In the genomic region with DNA sequence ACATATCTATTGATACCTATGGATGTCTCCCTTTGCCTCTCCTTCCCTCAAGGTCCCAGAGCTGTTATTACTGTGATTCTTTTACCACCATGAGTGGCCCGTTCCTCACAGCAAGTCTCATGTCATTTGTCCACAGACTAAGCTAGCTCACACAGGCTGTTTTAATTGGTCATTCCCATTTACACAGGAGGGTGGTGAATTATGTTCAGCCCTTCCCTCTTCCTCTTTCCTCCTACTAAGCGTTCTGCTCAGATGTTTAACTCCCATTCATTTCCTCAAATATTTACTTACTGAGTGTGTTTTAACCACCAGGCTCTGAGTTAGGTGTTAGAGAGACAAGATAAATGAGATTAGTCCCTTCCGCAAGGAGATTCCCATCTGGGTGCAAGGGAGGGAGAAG, we compare ENCODE assay signal across 24 cellular contexts.
DNase-seq lines count a peak whose midpoint lies in the region; TF ChIP-seq lines count a peak whose summit lies in the region.
"Had no signal": no experiment of that assay in that cellular context is flagged by ENCODE, and none has a peak within 500 bp of the region (broad histone marks: within the 10 kb centered on the region; RNA-seq: fewer than 3 reads in every experiment).

No MANE protein-coding gene starts in this region.

- H3K9me3 Mint-ChIP-seq in endodermal cell (peaks cover 4% of the 10 kb centered on the region), neural crest cell (peaks cover 12% of the 10 kb centered on the region)

- H3K27ac Mint-ChIP-seq in endodermal cell, result no peak overlapping the region
- H3K27ac Mint-ChIP-seq in neural crest cell (ENCODE audit: unreplicated experiment), result peak overlapping the region; percentile 28
- H3K27ac Mint-ChIP-seq: B cell, CD14-positive monocyte, GM23338 had no signal

- no peak for TF ChIP-seq CTCF in endodermal cell (conservative IDR thresholded peaks at IDR 0.05)
- TF ChIP-seq CTCF in neural crest cell (conservative IDR thresholded peaks at IDR 0.05), result no peak

- no peaks in the 10 kb centered on the region for H3K27me3 Mint-ChIP-seq in endodermal cell (ENCODE audit: insufficient read depth)
- H3K27me3 Mint-ChIP-seq in neural crest cell (ENCODE audit: low read depth), result no peaks in the 10 kb centered on the region
- H3K27me3 Mint-ChIP-seq: B cell had no signal

- no peaks in the 10 kb centered on the region for H3K27me3 ChIP-seq in endodermal cell (ENCODE audit: control insufficient read depth, insufficient read depth, low read length, poor library complexity, severe bottlenecking)
- H3K27me3 ChIP-seq in MG63, result no peaks in the 10 kb centered on the region
- no peaks in the 10 kb centered on the region for H3K27me3 ChIP-seq in H7 (ENCODE audit: control insufficient read depth, insufficient read depth, low read length)
- H3K27me3 ChIP-seq: SJSA1 had no signal

- H3K4me1 Mint-ChIP-seq in endodermal cell (peaks cover 33% of the 10 kb centered on the region), neural crest cell (peaks cover 9% of the 10 kb centered on the region)
- H3K4me1 Mint-ChIP-seq: B cell, CD14-positive monocyte, GM23338 had no signal

- peak; percentile 57 for DNase-seq in DMS153 (lab: John Stamatoyannopoulos, UW)
- peak; percentile 75 for DNase-seq in NCI-H69 (lab: John Stamatoyannopoulos, UW)
- no peak for DNase-seq in endodermal cell
- DNase-seq in neural crest cell (ENCODE audit: low read depth, low spot score), result no peak
- DNase-seq in MG63, result no peak
- DNase-seq in NCI-H2227 (lab: John Stamatoyannopoulos, UW; ENCODE audit: unreplicated experiment), result no peak
- no peak for DNase-seq in caudate nucleus (lab: John Stamatoyannopoulos, UW)
- DNase-seq in H7, result no peak
- DNase-seq: DND-41, HCEC 1CT, MM.1S, NCI-H1048, NCI-H1417 treated with DMSO at 0.1 percent for 48 hours, NCI-H2171, NCI-H446, NCI-H526 treated with DMSO at 0.1 percent for 48 hours had no signal

- peak overlapping the region; percentile 65 for H3K27ac ChIP-seq in endodermal cell (ENCODE audit: low read depth, low read length)
- H3K27ac ChIP-seq in caudate nucleus (ENCODE audit: low read depth, low read length), result no peak overlapping the region
- H3K27ac ChIP-seq: A549, HL-60, SJSA1 had no signal

- H3K4me3 Mint-ChIP-seq in endodermal cell, result no peak overlapping the region
- H3K4me3 Mint-ChIP-seq in neural crest cell, result no peak overlapping the region
- H3K4me3 Mint-ChIP-seq: B cell, CD14-positive monocyte, GM23338 had no signal

- 64 to 94% methylated on average over 2 to 3 of the region's 3 CpGs for WGBS in endodermal cell (ENCODE audit: insufficient coverage in 1 of 2, insufficient read length in 1 of 2), 2 experiments

- H3K36me3 ChIP-seq in endodermal cell (ENCODE audit: control insufficient read depth, insufficient read depth, low read length), result no peaks in the 10 kb centered on the region
- H3K36me3 ChIP-seq in MG63, result no peaks in the 10 kb centered on the region
- no peaks in the 10 kb centered on the region for H3K36me3 ChIP-seq in H7 (replicated peaks; ENCODE audit: control insufficient read depth, insufficient read depth, low read length)
- H3K36me3 ChIP-seq: SJSA1 had no signal

- H3K9ac ChIP-seq in endodermal cell (ENCODE audit: extremely low read depth, low read length, poor library complexity, severe bottlenecking), result no peak overlapping the region

- H3K9me3 ChIP-seq in endodermal cell (ENCODE audit: control insufficient read depth, low read length) (peaks cover 6% of the 10 kb centered on the region), MG63 (no peaks in the 10 kb centered on the region)
- H3K9me3 ChIP-seq: A549, SJSA1 had no signal

- peaks cover 8% of the 10 kb centered on the region for H3K4me1 ChIP-seq in endodermal cell (ENCODE audit: control insufficient read depth, insufficient read depth, low read length)
- H3K4me1 ChIP-seq: A549, SJSA1 had no signal

- H3K36me3 Mint-ChIP-seq in endodermal cell (ENCODE audit: low read depth) (peaks cover 2% of the 10 kb centered on the region), neural crest cell (ENCODE audit: low read depth) (no peaks in the 10 kb centered on the region)
- H3K36me3 Mint-ChIP-seq: CD14-positive monocyte had no signal

- peak overlapping the region; percentile 9 for H3K4me3 ChIP-seq in endodermal cell (ENCODE audit: low read length)
- no peak overlapping the region for H3K4me3 ChIP-seq in MG63
- H3K4me3 ChIP-seq in H7 (ENCODE audit: insufficient read depth, low read depth, low read length), result no peak overlapping the region
- H3K4me3 ChIP-seq: A549, GM12878, GM23338, K562, SJSA1 had no signal

Comparison
In these comparisons a context has a peak if more than half of its experiments do, and no peak if none do; other contexts are left out.
1. DNase-seq: peak in DMS153 (single experiment) and NCI-H69 (single experiment); none in endodermal cell (single experiment), neural crest cell (single experiment), MG63 (single experiment), NCI-H2227 (single experiment), caudate nucleus (0 of 61) and H7 (single experiment).